In genomic region chr5:172093559-172093958, GRCh38 we compare ENCODE assay signal across 1 cellular context.
TF ChIP-seq lines count a peak whose summit lies in the region.

No MANE protein-coding gene starts in this region.

TF ChIP-seq in H1, 55 proteins besides CTCF, POLR2A, EP300 and RAD21:
- TF ChIP-seq CHD7 (IDR thresholded peaks at IDR 0.05; ENCODE audit: insufficient replicate concordance, low read length) (no peak), RBBP5 (IDR thresholded peaks at IDR 0.05; ENCODE audit: borderline replicate concordance, low read depth, low read length) (no peak), POLR2AphosphoS5 (IDR thresholded peaks at IDR 0.05; ENCODE audit: low read depth, low read length) (no peak), FOSL1 (IDR thresholded peaks at IDR 0.05; ENCODE audit: insufficient read depth, low read depth, low read length) (no peak), BRCA1 (IDR thresholded peaks at IDR 0.05; ENCODE audit: low read depth, low read length) (no peak), TBP (IDR thresholded peaks at IDR 0.05; ENCODE audit: low read depth, low read length) (no peak), MAFK (IDR thresholded peaks at IDR 0.05; ENCODE audit: low read depth, low read length) (no peak)
